In the genomic region with DNA sequence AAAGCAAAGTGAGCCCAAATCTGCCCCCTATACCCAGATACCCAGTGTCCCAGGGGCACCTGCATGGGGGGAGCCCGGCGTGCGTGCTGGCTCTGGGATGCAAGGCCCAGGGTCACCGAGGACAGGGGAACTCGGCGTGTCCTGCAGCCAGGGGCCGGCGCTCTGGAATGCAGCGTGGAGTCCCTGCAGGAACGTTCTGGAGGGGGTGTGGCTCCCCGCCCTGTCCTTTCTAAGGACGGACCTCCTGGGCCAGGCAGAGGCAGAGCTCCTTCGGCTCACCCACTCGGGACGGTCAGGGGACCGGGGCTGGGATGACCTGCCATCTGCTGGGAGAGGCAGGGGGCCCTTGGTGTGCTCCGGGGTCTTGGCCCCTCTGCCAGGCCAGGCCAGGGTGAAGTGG, we compare ENCODE assay signal across 13 cellular contexts.
DNase-seq lines count a peak whose midpoint lies in the region; ATAC-seq and TF ChIP-seq lines count a peak whose summit lies in the region.
"Had no signal": no experiment of that assay in that cellular context is flagged by ENCODE, and none has a peak within 500 bp of the region (broad histone marks: within the 10 kb centered on the region; RNA-seq: fewer than 3 reads in every experiment).

No MANE protein-coding gene starts in this region.

- peaks cover 0 to 18% (median 8%) of the 10 kb centered on the region in 11 experiments; a peak in 11 of 22 replicates for H3K27me3 ChIP-seq in BLaER1 treated with 17β-estradiol and CSF1 and Interleukin-3, amounts not matched to agents 10 nM and 100 nM
- H3K27me3 ChIP-seq in layer of hippocampus (ENCODE audit: control insufficient read depth, insufficient read depth, low read length) (no peaks in the 10 kb centered on the region), tibial nerve (no peaks in the 10 kb centered on the region)
- H3K27me3 ChIP-seq in CD8-positive, alpha-beta memory T cell (ENCODE audit: insufficient read depth, low read length, poor library complexity, severe bottlenecking) = no peaks in the 10 kb centered on the region

- no peaks in the 10 kb centered on the region for H3K9me3 ChIP-seq in BLaER1 treated with 17β-estradiol and CSF1 and Interleukin-3, amounts not matched to agents 10 nM and 100 nM (replicated peaks in 1 of 11)
- H3K9me3 ChIP-seq in tibial nerve = no peaks in the 10 kb centered on the region
- H3K9me3 ChIP-seq in CD8-positive, alpha-beta memory T cell (ENCODE audit: low read length) = no peaks in the 10 kb centered on the region
- H3K9me3 ChIP-seq: Caco-2 had no signal

- CTCF ChIA-PET in CD8-positive, alpha-beta memory T cell (lab: Charles Lee) = no interaction called here

- H3K36me3 ChIP-seq in BLaER1 treated with 17β-estradiol and CSF1 and Interleukin-3, amounts not matched to agents 10 nM and 100 nM = no peaks in the 10 kb centered on the region
- no peaks in the 10 kb centered on the region for H3K36me3 ChIP-seq in tibial nerve
- H3K36me3 ChIP-seq in CD8-positive, alpha-beta memory T cell (ENCODE audit: insufficient read depth, low read length) = no peaks in the 10 kb centered on the region

- H3K36me3 Mint-ChIP-seq in CD8-positive, alpha-beta memory T cell = no peaks in the 10 kb centered on the region
- H3K36me3 Mint-ChIP-seq: CD4-positive, CD25-positive, alpha-beta regulatory T cell had no signal

- no peak for TF ChIP-seq EP300 in tibial nerve (IDR thresholded peaks at IDR 0.05)

- POLR2A ChIA-PET in CD8-positive, alpha-beta memory T cell (lab: Charles Lee) = no interaction called here

- peaks cover 0 to 86% (median 20%) of the 10 kb centered on the region in 11 experiments; a peak in 9 of 22 replicates for H4K20me1 ChIP-seq in BLaER1 treated with 17β-estradiol and CSF1 and Interleukin-3, amounts not matched to agents 10 nM and 100 nM

- peak overlapping the region in 8 of 11 experiments; percentile 19 to 98 (median 84); a peak in 12 of 22 replicates for H3K4me2 ChIP-seq in BLaER1 treated with 17β-estradiol and CSF1 and Interleukin-3, amounts not matched to agents 10 nM and 100 nM
- H3K4me2 ChIP-seq: GM23338 had no signal

- peaks cover 0 to 5% of the 10 kb centered on the region in 2 donors for H3K27me3 Mint-ChIP-seq in CD8-positive, alpha-beta memory T cell
- H3K27me3 Mint-ChIP-seq: CD4-positive, CD25-positive, alpha-beta regulatory T cell had no signal

- peaks cover 23 to 100% (median 93%) of the 10 kb centered on the region in 10 experiments for H3K4me1 ChIP-seq in BLaER1 treated with 17β-estradiol and CSF1 and Interleukin-3, amounts not matched to agents 10 nM and 100 nM
- peaks cover 0 to 99% (median 15%) of the 10 kb centered on the region in 4 donors for H3K4me1 ChIP-seq in tibial nerve
- no peaks in the 10 kb centered on the region for H3K4me1 ChIP-seq in CD8-positive, alpha-beta memory T cell (ENCODE audit: insufficient read depth, low read length)
- H3K4me1 ChIP-seq: Caco-2 had no signal

- no peak for ATAC-seq in HG03378 (IDR thresholded peaks at IDR 0.05; ENCODE audit: unreplicated experiment)
- ATAC-seq: GM23338 had no signal

- H3K4me3 Mint-ChIP-seq in CD8-positive, alpha-beta memory T cell = no peak overlapping the region
- H3K4me3 Mint-ChIP-seq: CD4-positive, CD25-positive, alpha-beta regulatory T cell; GM23338; H9 had no signal

- H3K27ac Mint-ChIP-seq in CD8-positive, alpha-beta memory T cell = no peak overlapping the region
- H3K27ac Mint-ChIP-seq: CD4-positive, CD25-positive, alpha-beta regulatory T cell had no signal

- WGBS in tibial nerve, 2 donors = 58 to 75% methylated on average over 5 to 15 of the region's 17 CpGs

- no peak for DNase-seq in tibial nerve (ENCODE audit: low spot score in 2 of 2)
- DNase-seq in retina = no peak
- no peak for DNase-seq in CD8-positive, alpha-beta memory T cell
- DNase-seq: 8988T; Caco-2; CD4-positive, CD25-positive, alpha-beta regulatory T cell; H9 had no signal

- TF ChIP-seq CTCF in tibial nerve (IDR thresholded peaks at IDR 0.05) = no peak

- no peak overlapping the region for H3K4me3 ChIP-seq in BLaER1 treated with 17β-estradiol and CSF1 and Interleukin-3, amounts not matched to agents 10 nM and 100 nM
- no peak overlapping the region for H3K4me3 ChIP-seq in tibial nerve
- no peak overlapping the region for H3K4me3 ChIP-seq in CD8-positive, alpha-beta memory T cell (ENCODE audit: low read length)
- H3K4me3 ChIP-seq: GM23338 had no signal

- peaks cover 0 to 3% (median 1%) of the 10 kb centered on the region in 3 donors for H3K4me1 Mint-ChIP-seq in CD8-positive, alpha-beta memory T cell

- H3K9ac ChIP-seq in BLaER1 treated with 17β-estradiol and CSF1 and Interleukin-3, amounts not matched to agents 10 nM and 100 nM = no peak overlapping the region

- H3K27ac ChIP-seq in BLaER1 treated with 17β-estradiol and CSF1 and Interleukin-3, amounts not matched to agents 10 nM and 100 nM = no peak overlapping the region; a peak in 1 of 22 replicates
- H3K27ac ChIP-seq in cingulate gyrus (ENCODE audit: low read depth, low read length) = peak overlapping the region; percentile 82
- peak overlapping the region; percentile 88 for H3K27ac ChIP-seq in layer of hippocampus (ENCODE audit: low read depth, low read length)
- peak overlapping the region; percentile 37 to 86 (median 74) for H3K27ac ChIP-seq in tibial nerve
- H3K27ac ChIP-seq in CD8-positive, alpha-beta memory T cell (ENCODE audit: low read depth, low read length) = no peak overlapping the region
- H3K27ac ChIP-seq: HL-60 had no signal

- TF ChIP-seq POLR2A in tibial nerve (IDR thresholded peaks at IDR 0.05) = no peak

- no peaks in the 10 kb centered on the region for H3K9me3 Mint-ChIP-seq in CD8-positive, alpha-beta memory T cell
- H3K9me3 Mint-ChIP-seq: CD4-positive, CD25-positive, alpha-beta regulatory T cell; GM23338; H9 had no signal

Comparison
In these comparisons a context has a peak if more than half of its experiments do, and no peak if none do; other contexts are left out.
1. H3K27ac ChIP-seq: peak in cingulate gyrus (single experiment), layer of hippocampus (single experiment) and tibial nerve (4 of 4); none in BLaER1 treated with 17β-estradiol and CSF1 and Interleukin-3, amounts not matched to agents 10 nM and 100 nM (0 of 11) and CD8-positive, alpha-beta memory T cell (single experiment).